Comparison of ENCODE assay signal across 8 cellular contexts in genomic region chr14:23056257-23056955, GRCh38.
DNase-seq lines count a peak whose midpoint lies in the region; ATAC-seq and TF ChIP-seq lines count a peak whose summit lies in the region.

No MANE protein-coding gene starts in this region.

- TF ChIP-seq CTCF in RWPE2 (IDR thresholded peaks at IDR 0.05; ENCODE audit: poor library complexity, severe bottlenecking) = peak; percentile 98

- no peaks in the 10 kb centered on the region for H3K27me3 ChIP-seq in RWPE2 (ENCODE audit: insufficient read depth, poor library complexity, severe bottlenecking)

- DNase-seq in GM03348 (ENCODE audit: low spot score) = peak; percentile 90
- peak; percentile 85 for DNase-seq in RWPE2 (ENCODE audit: low spot score)
- DNase-seq in astrocyte of the hippocampus (ENCODE audit: low read depth, low spot score) = peak; percentile 80
- peak; percentile 89 for DNase-seq in iPS-NIHi11 (ENCODE audit: low spot score)
- peak; percentile 78 for DNase-seq in stimulated activated CD4-positive, alpha-beta T cell treated with anti-CD3 and anti-CD28 coated beads, Interleukin-15, amount 100 ng/mL, for 24 hours
- no peak for DNase-seq in NK-92 (lab: John Stamatoyannopoulos, UW; ENCODE audit: unreplicated experiment)
- DNase-seq in nucleus accumbens (lab: John Stamatoyannopoulos, UW) = no peak

- peak overlapping the region; percentile 73 for H3K27ac ChIP-seq in RWPE2 (ENCODE audit: poor library complexity, severe bottlenecking)

- H3K4me1 ChIP-seq in RWPE2 (ENCODE audit: insufficient read depth, poor library complexity, severe bottlenecking) = no peaks in the 10 kb centered on the region

- H3K9me3 ChIP-seq in RWPE2 (ENCODE audit: severe bottlenecking) = no peaks in the 10 kb centered on the region

- H3K4me3 ChIP-seq in RWPE2 (ENCODE audit: severe bottlenecking) = peak overlapping the region; percentile 76

- H3K36me3 ChIP-seq in RWPE2 (ENCODE audit: low read depth) = peaks cover 28% of the 10 kb centered on the region

- peak; percentile 55 for ATAC-seq in HG02610 (IDR thresholded peaks at IDR 0.05; ENCODE audit: unreplicated experiment)
- ATAC-seq in RWPE2 (ENCODE audit: low read depth) = peak; percentile 71

Comparison
In these comparisons a context has a peak if more than half of its experiments do, and no peak if none do; other contexts are left out.
1. DNase-seq: peak in GM03348 (single experiment), RWPE2 (single experiment), astrocyte of the hippocampus (single experiment), iPS-NIHi11 (single experiment) and stimulated activated CD4-positive, alpha-beta T cell treated with anti-CD3 and anti-CD28 coated beads, Interleukin-15, amount 100 ng/mL, for 24 hours (single experiment); none in NK-92 (single experiment) and nucleus accumbens (0 of 56).